ENCODE assay signal across 11 cellular contexts in the genomic region with DNA sequence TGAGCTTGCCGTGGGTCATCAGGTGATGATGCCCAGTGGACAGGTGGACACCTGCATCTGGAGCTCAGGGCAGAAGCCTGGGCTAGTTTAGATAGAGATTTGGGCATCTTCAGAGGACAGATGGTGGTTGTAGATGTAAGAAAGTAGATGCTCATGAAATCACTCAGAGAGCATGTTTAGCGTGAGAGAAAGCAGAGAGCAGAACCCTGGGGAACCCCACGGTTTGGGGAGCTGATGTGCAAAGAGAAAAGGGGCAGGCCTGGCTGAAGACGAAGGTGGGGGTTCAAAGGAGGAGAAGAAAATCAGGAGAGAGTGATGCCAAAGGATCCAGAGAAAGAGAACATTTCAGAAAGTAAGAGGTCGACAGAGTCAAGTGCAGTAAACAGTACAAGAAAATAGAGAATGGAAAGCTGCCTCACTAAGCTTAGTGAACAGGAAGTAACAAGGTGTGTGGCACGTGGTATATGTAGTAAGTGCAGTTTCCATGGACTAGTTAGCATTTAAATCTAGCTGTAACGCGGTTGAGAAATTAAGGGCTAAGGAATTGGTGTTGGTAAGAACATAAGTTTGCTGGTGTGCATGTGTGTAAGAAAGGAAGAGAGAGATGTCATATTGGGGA. TPM values are rescaled to one million over a fixed set of nuclear protein-coding genes. Genes with fewer than 3 reads are reported as not detected.
DNase-seq lines count a peak whose midpoint lies in the region; ATAC-seq and TF ChIP-seq lines count a peak whose summit lies in the region.
"Had no signal": no experiment of that assay in that cellular context is flagged by ENCODE, and none has a peak within 500 bp of the region (broad histone marks: within the 10 kb centered on the region; RNA-seq: fewer than 3 reads in every experiment).

No MANE protein-coding gene starts in this region.

- no peak for TF ChIP-seq CTCF in omental fat pad (IDR thresholded peaks at IDR 0.05)

- H3K4me1 Mint-ChIP-seq in central memory CD8-positive, alpha-beta T cell = peaks cover 81% of the 10 kb centered on the region

- no peaks in the 10 kb centered on the region for H3K27me3 Mint-ChIP-seq in central memory CD8-positive, alpha-beta T cell

- DNase-seq in central memory CD8-positive, alpha-beta T cell (ENCODE audit: low spot score in 2 of 2) = peak in 1 of 2 donors; percentile 41
- DNase-seq in omental fat pad (ENCODE audit: low spot score) = no peak
- no peak for DNase-seq in Kasumi-1 (lab: John Stamatoyannopoulos, UW)
- no peak for DNase-seq in nucleus accumbens (lab: John Stamatoyannopoulos, UW)
- DNase-seq: activated gamma-delta T cell, DND-41 had no signal

- peaks cover 67% of the 10 kb centered on the region for H3K36me3 Mint-ChIP-seq in central memory CD8-positive, alpha-beta T cell (ENCODE audit: insufficient read depth)

- ATAC-seq in GM18520 (IDR thresholded peaks at IDR 0.05; ENCODE audit: unreplicated experiment) = peak; percentile 36
- peak; percentile 54 for ATAC-seq in GM21390 (IDR thresholded peaks at IDR 0.05; ENCODE audit: unreplicated experiment)
- peak; percentile 59 for ATAC-seq in HG03469 (IDR thresholded peaks at IDR 0.05; ENCODE audit: unreplicated experiment)
- ATAC-seq in central memory CD8-positive, alpha-beta T cell (replicated peaks; ENCODE audit: extremely low read depth, poor library complexity, severe bottlenecking) = peak; percentile 81
- no peak for ATAC-seq in omental fat pad (ENCODE audit: low FRiP score)
- ATAC-seq in HG03439 (IDR thresholded peaks at IDR 0.05; ENCODE audit: unreplicated experiment) = no peak

- H3K27ac Mint-ChIP-seq in central memory CD8-positive, alpha-beta T cell (ENCODE audit: low read depth) = peak overlapping the region; percentile 97

- H3K4me3 Mint-ChIP-seq in central memory CD8-positive, alpha-beta T cell = peak overlapping the region; percentile 63

- H3K9me3 Mint-ChIP-seq in central memory CD8-positive, alpha-beta T cell = no peaks in the 10 kb centered on the region

RNA-seq across cellular contexts. Expression of gene TIGIT, which starts 13.5 kb away (rescaled TPM):
- 1 to 10 TPM in 1 of 4 donors, under 1 TPM in 3; 0.19 to 1.8 (median 0.52) TPM for total RNA-seq in omental fat pad
- total RNA-seq: HepG2 had no signal

Comparison
In these comparisons a context has a peak if more than half of its experiments do, and no peak if none do; other contexts are left out.
1. ATAC-seq: peak in GM18520 (single experiment), GM21390 (single experiment), HG03469 (single experiment) and central memory CD8-positive, alpha-beta T cell (single experiment); none in omental fat pad (single experiment) and HG03439 (single experiment).